8 cellular contexts compared by ENCODE assay signal in the genomic region with DNA sequence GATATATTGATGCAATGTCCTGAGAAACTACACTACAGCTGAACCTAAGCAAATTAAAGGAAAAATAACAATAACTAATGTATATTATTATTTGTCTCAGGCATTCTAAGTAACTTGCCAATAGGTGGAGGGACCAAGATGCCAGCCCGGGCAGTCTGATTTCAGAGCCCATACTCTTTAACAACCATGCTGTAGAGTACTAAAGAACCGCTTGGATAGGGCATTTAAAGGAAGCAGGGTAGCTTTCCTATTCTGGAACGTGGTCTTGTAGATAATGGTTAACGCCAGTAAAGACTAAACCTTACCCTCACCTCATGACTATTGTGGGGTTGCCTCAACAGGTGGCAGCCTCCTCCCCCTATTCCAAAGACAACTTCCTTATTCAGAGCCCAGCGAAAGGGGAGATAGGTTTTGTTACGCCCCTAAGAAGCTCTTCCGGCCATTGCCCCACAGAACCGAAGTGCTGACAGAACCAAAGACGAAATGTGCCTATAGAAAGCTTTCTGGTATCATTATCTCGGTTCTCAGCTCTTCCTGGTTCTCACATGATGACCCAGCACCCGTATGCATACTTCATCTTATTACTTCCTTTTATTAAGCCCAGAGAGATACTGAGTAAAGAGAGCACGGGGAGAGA. TPM values are rescaled to one million over a fixed set of nuclear protein-coding genes. Genes with fewer than 3 reads are reported as not detected.
A peak's percentile ranks its signal among the peaks of the same experiment; 100 is the strongest.
DNase-seq lines count a peak whose midpoint lies in the region; ATAC-seq, FAIRE-seq and TF ChIP-seq lines count a peak whose summit lies in the region.

No MANE protein-coding gene starts in this region.

- intact Hi-C loops in pancreas (cut with DNase I), result no loop called here

- no peaks in the 10 kb centered on the region for H3K36me3 ChIP-seq in pancreas

- H3K4me3 ChIP-seq in pancreas, result peak overlapping the region; percentile 27 to 97 (median 89)

- no peaks in the 10 kb centered on the region for H3K27me3 ChIP-seq in pancreas

- H3K4me1 ChIP-seq in pancreas, result peaks cover 0 to 19% (median 15%) of the 10 kb centered on the region in 3 donors

- FAIRE-seq in pancreas (lab: Jason Lieb, UNC), result no peak

- ATAC-seq in GM19438 (IDR thresholded peaks at IDR 0.05; ENCODE audit: low read depth, unreplicated experiment) (peak; percentile 49), HG03520 (IDR thresholded peaks at IDR 0.05; ENCODE audit: unreplicated experiment) (peak; percentile 22), pancreas (peak; percentile 16 to 60 (median 36))

- WGBS in pancreas, 2 donors, result 0% methylated on average over 12 of the region's 12 CpGs

- DNase-seq in COLO668 (lab: John Stamatoyannopoulos, UW; ENCODE audit: unreplicated experiment) (peak; percentile 65), OCI-M1 (lab: John Stamatoyannopoulos, UW) (peak; percentile 89), glomerular visceral epithelial cell (ENCODE audit: extremely low spot score) (peak; percentile 62), pancreas (peak in 4 of 6 donors; percentile 33 to 45 (median 43)), mesenteric fat pad (ENCODE audit: low spot score) (no peak)
- DNase-seq in activated gamma-delta T cell treated with anti-CD3 and anti-CD28 coated beads, Interleukin-2, amount 50 U/mL, for 16 hours (ENCODE audit: low read depth), result peak; percentile 20

- H3K9me3 ChIP-seq in pancreas, result no peaks in the 10 kb centered on the region

- no peak for TF ChIP-seq CTCF in pancreas (IDR thresholded peaks at IDR 0.05)

- H3K27ac ChIP-seq in pancreas, result peak overlapping the region; percentile 89 to 99 (median 95)

RNA-seq across cellular contexts. Expression of gene C1GALT1, which starts 0.7 kb away (rescaled TPM):
- total RNA-seq in pancreas (10 to 100 TPM in 2 of 6 donors, 1 to 10 TPM in 4; 4.5 to 14.5 (median 7.0) TPM), mesenteric fat pad (23.8 TPM)
- 1 to 10 TPM; 3.2 to 9.0 TPM for polyA plus RNA-seq in pancreas
